Comparison of ENCODE assay signal across 7 cellular contexts in genomic region chr2:131923287-131923686, GRCh38.
A peak's percentile ranks its signal among the peaks of the same experiment; 100 is the strongest.
DNase-seq lines count a peak whose midpoint lies in the region; TF ChIP-seq lines count a peak whose summit lies in the region.
"Not testable (repeated sequence)": the region's sequence is repeated elsewhere in the genome, so short reads cannot be mapped to it uniquely, and the experiment has no call there.

No MANE protein-coding gene starts in this region.

- in situ Hi-C loops in mammary epithelial cell (cut with MboI; ENCODE audit: low sequenced_read_pairs in 2 of 2): not testable (repeated sequence)

- intact Hi-C loops in mammary epithelial cell (cut with micrococcal nuclease): not testable (repeated sequence)

- H3K27me3 ChIP-seq in mammary epithelial cell (ENCODE audit: insufficient read depth, low read length): not testable (repeated sequence)

- not testable (repeated sequence) for H3K79me2 ChIP-seq in mammary epithelial cell (ENCODE audit: insufficient read depth, low read length)

- not testable (repeated sequence) for H4K20me1 ChIP-seq in mammary epithelial cell (ENCODE audit: insufficient read depth, low read length)

- H3K36me3 ChIP-seq in mammary epithelial cell (ENCODE audit: insufficient read depth, low read length): not testable (repeated sequence)

- CTCF ChIA-PET in mammary epithelial cell (lab: Charles Lee; ENCODE audit: low non-redundant PET): not testable (repeated sequence)

- not testable (repeated sequence) for TF ChIP-seq CTCF in NB4 (IDR thresholded peaks at IDR 0.05; ENCODE audit: low read depth, low read length); mammary epithelial cell (conservative IDR thresholded peaks at IDR 0.05 in 1 of 2, IDR thresholded peaks at IDR 0.05 in 1 of 2; ENCODE audit: extremely low read depth in 1 of 2, insufficient read depth in 1 of 2, low read depth in 1 of 2, low read length in 2 of 2)

- not testable (repeated sequence) for BruUV-seq in mammary epithelial cell (replicated peaks; lab: Mats Ljungman, UMichigan)

- not testable (repeated sequence) for H3K4me1 ChIP-seq in mammary epithelial cell (ENCODE audit: insufficient read depth, low read length)

- not testable (repeated sequence) for H2AFZ ChIP-seq in mammary epithelial cell (ENCODE audit: low read depth, low read length)

- TF ChIP-seq POLR2A in NB4 (IDR thresholded peaks at IDR 0.05; ENCODE audit: extremely low read depth, insufficient read length): not testable (repeated sequence)

- not testable (repeated sequence) for H3K27ac ChIP-seq in mammary epithelial cell (ENCODE audit: insufficient read depth, low read depth, low read length)

- not testable (repeated sequence) for H3K4me3 ChIP-seq in NB4 (ENCODE audit: low read depth, low read length); mammary epithelial cell (replicated peaks in 1 of 3; ENCODE audit: insufficient read depth in 1 of 3, low read depth in 2 of 3, low read length in 3 of 3)

- WGBS in mammary epithelial cell (ENCODE audit: low coverage, missing lambda C conversion rate): 73% methylated on average over 1 of the region's 1 CpG

- H3K9me3 ChIP-seq in mammary epithelial cell (replicated peaks; ENCODE audit: insufficient read depth, low read length): not testable (repeated sequence)

- DNase-seq in GDM1 (lab: John Stamatoyannopoulos, UW) (peak; percentile 10), HS-5 (ENCODE audit: low read depth) (peak; percentile 47), NB4 (ENCODE audit: low read depth) (peak; percentile 52), RKO (ENCODE audit: low spot score) (peak; percentile 7), T1000 (lab: John Stamatoyannopoulos, UW) (peak; percentile 1), mammary epithelial cell (peak; percentile 11), foreskin melanocyte (peak; percentile 28)

- dilution Hi-C loops in mammary epithelial cell (cut with HindIII; ENCODE audit: low sequenced_read_pairs): not testable (repeated sequence)

- H3K4me2 ChIP-seq in mammary epithelial cell (ENCODE audit: insufficient read depth, low read depth, low read length): not testable (repeated sequence)

- not testable (repeated sequence) for H3K9ac ChIP-seq in mammary epithelial cell (ENCODE audit: insufficient read depth, low read length)

Comparison
In these comparisons a context has a peak if more than half of its experiments do, and no peak if none do; other contexts are left out.
1. DNase-seq: peak in every context shown above with its lines; median percentile 52 in NB4; 47 in HS-5; 28 in foreskin melanocyte; 11 in mammary epithelial cell; 10 in GDM1; 7 in RKO; 1 in T1000.